In the genomic region with DNA sequence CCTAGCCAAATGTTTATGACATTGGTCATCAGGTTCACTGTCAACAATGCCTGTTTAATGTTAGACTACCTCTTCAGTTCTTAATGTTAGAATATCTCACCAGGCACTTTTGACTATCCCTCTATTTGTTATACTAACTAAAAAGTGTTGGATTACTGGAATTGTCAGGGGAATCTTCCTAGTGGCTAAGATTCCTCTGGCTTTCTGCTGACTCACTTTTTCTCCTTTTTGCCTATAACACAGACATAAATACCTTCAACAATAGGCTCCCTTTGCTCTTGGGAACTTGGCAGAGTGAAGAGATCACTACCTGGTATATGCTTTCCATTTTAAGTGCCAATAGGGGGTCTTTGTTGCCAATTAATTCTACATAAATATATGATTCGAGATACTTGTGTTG, we compare ENCODE assay signal across 21 cellular contexts.
DNase-seq lines count a peak whose midpoint lies in the region; ATAC-seq lines count a peak whose summit lies in the region.
"Had no signal": no experiment of that assay in that cellular context is flagged by ENCODE, and none has a peak within 500 bp of the region (broad histone marks: within the 10 kb centered on the region; RNA-seq: fewer than 3 reads in every experiment).

No MANE protein-coding gene starts in this region.

- no peaks in the 10 kb centered on the region for H3K9me3 ChIP-seq in adipocyte (ENCODE audit: control insufficient read depth, low read length)
- no peaks in the 10 kb centered on the region for H3K9me3 ChIP-seq in subcutaneous abdominal adipose tissue (ENCODE audit: control insufficient read depth in 5 of 5, low read length in 5 of 5)
- H3K9me3 ChIP-seq: MG63, Peyer's patch had no signal

- H3K4me3 ChIP-seq in adipocyte (ENCODE audit: low read length) (no peak overlapping the region), subcutaneous abdominal adipose tissue (ENCODE audit: low read depth in 1 of 5, low read length in 5 of 5) (no peak overlapping the region)
- H3K4me3 ChIP-seq: MG63, Peyer's patch had no signal

- H3K36me3 Mint-ChIP-seq in activated T-cell treated with anti-CD3 and anti-CD28 coated beads, Interleukin-2, amount 50 U/mL, for 72 hours (ENCODE audit: insufficient read depth in 2 of 2) = peaks cover 0 to 7% of the 10 kb centered on the region in 2 donors
- peaks cover 15% of the 10 kb centered on the region for H3K36me3 Mint-ChIP-seq in activated T-cell treated with anti-CD3 and anti-CD28 coated beads, Interleukin-2, amount 50 U/mL, for 4 hours (ENCODE audit: insufficient read depth)

- H3K4me1 ChIP-seq in adipocyte (ENCODE audit: control insufficient read depth, insufficient read depth, low read length) (peaks cover 54% of the 10 kb centered on the region), subcutaneous abdominal adipose tissue (ENCODE audit: control insufficient read depth in 5 of 5, insufficient read depth in 5 of 5, low read length in 5 of 5) (peaks cover 0 to 44% (median 11%) of the 10 kb centered on the region in 5 donors)
- H3K4me1 ChIP-seq: Peyer's patch had no signal

- H3K27ac Mint-ChIP-seq in activated T-cell treated with anti-CD3 and anti-CD28 coated beads, Interleukin-2, amount 50 U/mL, for 72 hours = peak overlapping the region; percentile 46

- H3K27ac ChIP-seq in subcutaneous abdominal adipose tissue (ENCODE audit: low read depth, low read length) = peak overlapping the region; percentile 54
- H3K27ac ChIP-seq: C4-2B, HL-60, KMS-11, Peyer's patch had no signal

- DNase-seq in activated T-cell treated with anti-CD3 and anti-CD28 coated beads, Interleukin-2, amount 50 U/mL, for 72 hours = no peak
- no peak for DNase-seq in activated T-cell treated with anti-CD3 and anti-CD28 coated beads, Interleukin-2, amount 50 U/mL, for 4 hours
- DNase-seq in adipocyte (ENCODE audit: low read depth) (peak; percentile 7), fibroblast of peridontal ligament (ENCODE audit: extremely low read depth) (peak; percentile 73), cerebellar cortex (ENCODE audit: low spot score) (no peak), NCI-H1417 (lab: John Stamatoyannopoulos, UW) (no peak)
- DNase-seq in stimulated activated CD4-positive, alpha-beta T cell treated with anti-CD3 and anti-CD28 coated beads, Interleukin-4, amount 100 ng/mL, for 24 hours = no peak
- DNase-seq: 8988T, DMS153, MG63, NCI-H1930, NCI-H2171, NCI-H510A, NCI-H82, Peyer's patch, Right ventricle myocardium superior had no signal

- H3K9me3 Mint-ChIP-seq in activated T-cell treated with anti-CD3 and anti-CD28 coated beads, Interleukin-2, amount 50 U/mL, for 72 hours = no peaks in the 10 kb centered on the region
- no peaks in the 10 kb centered on the region for H3K9me3 Mint-ChIP-seq in activated T-cell treated with anti-CD3 and anti-CD28 coated beads, Interleukin-2, amount 50 U/mL, for 4 hours

- no peaks in the 10 kb centered on the region for H3K27me3 ChIP-seq in adipocyte (replicated peaks; ENCODE audit: control insufficient read depth, insufficient read depth, low read length)
- no peaks in the 10 kb centered on the region for H3K27me3 ChIP-seq in subcutaneous abdominal adipose tissue (ENCODE audit: control insufficient read depth in 5 of 5, insufficient read depth in 4 of 5, low read length in 5 of 5)
- H3K27me3 ChIP-seq: MG63, Peyer's patch had no signal

- no peaks in the 10 kb centered on the region for H3K27me3 Mint-ChIP-seq in activated T-cell treated with anti-CD3 and anti-CD28 coated beads, Interleukin-2, amount 50 U/mL, for 72 hours (ENCODE audit: low read depth)
- no peaks in the 10 kb centered on the region for H3K27me3 Mint-ChIP-seq in activated T-cell treated with anti-CD3 and anti-CD28 coated beads, Interleukin-2, amount 50 U/mL, for 4 hours (ENCODE audit: low read depth)

- H3K9ac ChIP-seq in adipocyte (ENCODE audit: low read length) (no peak overlapping the region), subcutaneous abdominal adipose tissue (ENCODE audit: low read length in 5 of 5) (no peak overlapping the region)
- H3K9ac ChIP-seq: KMS-11 had no signal

- H3K36me3 ChIP-seq in adipocyte (ENCODE audit: control insufficient read depth, insufficient read depth, low read length, severe bottlenecking) (no peaks in the 10 kb centered on the region), subcutaneous abdominal adipose tissue (ENCODE audit: control insufficient read depth in 5 of 5, insufficient read depth in 5 of 5, low read length in 5 of 5) (peaks cover 0 to 4% (median 0%) of the 10 kb centered on the region in 5 donors)
- H3K36me3 ChIP-seq: MG63 had no signal

- no peak for ATAC-seq in activated T-cell treated with anti-CD3 and anti-CD28 coated beads, Interleukin-2, amount 50 U/mL, for 72 hours (replicated peaks in 1 of 2)
- ATAC-seq in activated T-cell treated with anti-CD3 and anti-CD28 coated beads, Interleukin-2, amount 50 U/mL, for 4 hours = no peak
- ATAC-seq: SK-N-SH treated with all-trans-retinoic acid at 6 μM for 48 hours had no signal

- peaks cover 11% of the 10 kb centered on the region for H3K4me1 Mint-ChIP-seq in activated T-cell treated with anti-CD3 and anti-CD28 coated beads, Interleukin-2, amount 50 U/mL, for 72 hours (ENCODE audit: low read depth)
- H3K4me1 Mint-ChIP-seq in activated T-cell treated with anti-CD3 and anti-CD28 coated beads, Interleukin-2, amount 50 U/mL, for 4 hours (ENCODE audit: low read depth) = peaks cover 3% of the 10 kb centered on the region

- no peak overlapping the region for H3K4me3 Mint-ChIP-seq in activated T-cell treated with anti-CD3 and anti-CD28 coated beads, Interleukin-2, amount 50 U/mL, for 72 hours
- H3K4me3 Mint-ChIP-seq in activated T-cell treated with anti-CD3 and anti-CD28 coated beads, Interleukin-2, amount 50 U/mL, for 4 hours = no peak overlapping the region

Comparison
In these comparisons a context has a peak if more than half of its experiments do, and no peak if none do; other contexts are left out.
1. DNase-seq: peak in adipocyte (single experiment) and fibroblast of peridontal ligament (single experiment); none in activated T-cell treated with anti-CD3 and anti-CD28 coated beads, Interleukin-2, amount 50 U/mL, for 72 hours (0 of 2), activated T-cell treated with anti-CD3 and anti-CD28 coated beads, Interleukin-2, amount 50 U/mL, for 4 hours (single experiment), cerebellar cortex (single experiment), NCI-H1417 (0 of 3) and stimulated activated CD4-positive, alpha-beta T cell treated with anti-CD3 and anti-CD28 coated beads, Interleukin-4, amount 100 ng/mL, for 24 hours (single experiment).